In genomic region chr14:89417469-89418225, GRCh38 we compare ENCODE assay signal across 7 cellular contexts. TPM values are rescaled to one million over a fixed set of nuclear protein-coding genes. Genes with fewer than 3 reads are reported as not detected.
DNase-seq lines count a peak whose midpoint lies in the region; ATAC-seq, FAIRE-seq and TF ChIP-seq lines count a peak whose summit lies in the region.

No MANE protein-coding gene starts in this region.

- H3K27ac ChIP-seq in GM12878 (ENCODE audit: control insufficient read depth, insufficient read depth) (peak overlapping the region; percentile 93), iPS-18a (ENCODE audit: low read length) (peak overlapping the region; percentile 71), smooth muscle cell (ENCODE audit: low read depth) (peak overlapping the region; percentile 67)

- ATAC-seq in HG02610 (IDR thresholded peaks at IDR 0.05; ENCODE audit: unreplicated experiment) (peak; percentile 39), GM12878 (peak; percentile 79)

- DNase-seq in GM13977 (ENCODE audit: low spot score): peak; percentile 64
- DNase-seq in NCI-H1092 treated with DMSO at 0.1 percent for 48 hours (lab: John Stamatoyannopoulos, UW): peak; percentile 57
- DNase-seq in T-helper 9 cell: peak; percentile 33
- DNase-seq in GM12878 (ENCODE audit: low read depth, low spot score): peak; percentile 57
- DNase-seq in smooth muscle cell (lab: John Stamatoyannopoulos, UW; ENCODE audit: unreplicated experiment): peak; percentile 52

- POLR2A ChIA-PET in GM12878 (lab: Charles Lee): no interaction called here

- H4K20me1 ChIP-seq in GM12878 (ENCODE audit: control insufficient read depth, insufficient read depth) (no peaks in the 10 kb centered on the region), smooth muscle cell (ENCODE audit: low read depth) (no peaks in the 10 kb centered on the region)

- H3K79me2 ChIP-seq in GM12878 (ENCODE audit: control insufficient read depth, insufficient read depth, low read length) (peaks cover 43% of the 10 kb centered on the region), smooth muscle cell (ENCODE audit: low read depth) (peaks cover 15% of the 10 kb centered on the region)

- H3F3A ChIP-seq in smooth muscle cell (ENCODE audit: low read depth): no peaks in the 10 kb centered on the region

- in situ Hi-C loops in GM13977 (cut with MboI; ENCODE audit: low pct_unique_long_range_greater_than_20kb, low sequenced_read_pairs, unreplicated experiment) (loop anchor here (25.0 kb wide), 1 partner anchor 380 kb away; no protein-coding TSS in a partner anchor), GM12878 (cut with MboI) (no loop called here)

- RAD21 ChIA-PET in GM12878 (lab: Charles Lee; ENCODE audit: unreplicated experiment): interaction anchor here (1.0 to 1.6 kb wide), 2 partner anchors 66 to 241 kb away, joined by 3 to 6 read pairs; no protein-coding TSS in a partner anchor

- peak; percentile 86 for TF ChIP-seq RAD21 in GM12878 (IDR thresholded peaks at IDR 0.05; ENCODE audit: insufficient read depth, low read depth, low read length)

- FAIRE-seq in GM12878 (lab: Jason Lieb, UNC): peak; percentile 56

- peak overlapping the region; percentile 77 for H3K4me3 ChIP-seq in GM12878
- peak overlapping the region; percentile 79 for H3K4me3 ChIP-seq in iPS-18a (ENCODE audit: low read length)
- peak overlapping the region; percentile 85 for H3K4me3 ChIP-seq in smooth muscle cell

- 1% methylated on average over 50 of the region's 50 CpGs for whole genome bisulfite sequencing in GM12878 (ENCODE audit: insufficient coverage, insufficient replicate concordance, low lambda C conversion rate, missing lambda C conversion rate)
- WGBS in smooth muscle cell (ENCODE audit: low lambda C conversion rate): 2% methylated on average over 39 of the region's 50 CpGs

- intact Hi-C loops in GM12878 (cut with micrococcal nuclease; ENCODE audit: unreplicated experiment): loop anchor here (1.0 to 5.0 kb wide), 6 partner anchors 35 to 538 kb away; partner anchors contain the start of gene TDP1

- H3K4me1 ChIP-seq in GM12878 (ENCODE audit: control insufficient read depth, insufficient read depth, low read length): peaks cover 6% of the 10 kb centered on the region
- peaks cover 26% of the 10 kb centered on the region for H3K4me1 ChIP-seq in iPS-18a (ENCODE audit: control insufficient read depth, low read depth, low read length)
- peaks cover 6% of the 10 kb centered on the region for H3K4me1 ChIP-seq in smooth muscle cell (ENCODE audit: low read depth)

- H3K9me3 ChIP-seq in GM12878 (replicated peaks; ENCODE audit: control insufficient read depth, insufficient read depth, low read length) (no peaks in the 10 kb centered on the region; the same call in 2 of the 3 replicates), iPS-18a (ENCODE audit: control insufficient read depth, low read depth, low read length) (no peaks in the 10 kb centered on the region), smooth muscle cell (replicated peaks; ENCODE audit: low read depth) (no peaks in the 10 kb centered on the region)

- TF ChIP-seq CTCF in GM13977 (IDR thresholded peaks at IDR 0.05; ENCODE audit: extremely low read depth, insufficient read depth, missing control alignments) (peak; percentile 46), GM12878 (IDR thresholded peaks at IDR 0.05 in 2 of 3, conservative IDR thresholded peaks at IDR 0.05 in 1 of 3; ENCODE audit: control insufficient read depth in 2 of 3, extremely low read depth in 1 of 3, insufficient read depth in 1 of 3, low read depth in 3 of 3, low read length in 3 of 3) (peak; percentile 41 to 66 (median 59); a peak in 5 of 6 replicates), smooth muscle cell (IDR thresholded peaks at IDR 0.05; ENCODE audit: borderline replicate concordance, insufficient read depth, poor library complexity, severe bottlenecking) (peak; percentile 35)

- H2AFZ ChIP-seq in GM12878 (ENCODE audit: control insufficient read depth, low read depth, low read length) (peak overlapping the region; percentile 70), smooth muscle cell (ENCODE audit: low read depth) (peak overlapping the region; percentile 91)

- TF ChIP-seq EP300 in GM12878 (IDR thresholded peaks at IDR 0.05; ENCODE audit: borderline replicate concordance in 1 of 2, control insufficient read depth in 1 of 2, low read depth in 2 of 2, low read length in 2 of 2): no peak

- SMC1A ChIA-PET in GM12878 (lab: Charles Lee; ENCODE audit: uncharacterized antibody, unreplicated experiment): interaction anchor here (0.6 to 2.4 kb wide), 6 partner anchors 12 to 240 kb away, joined by 3 to 14 read pairs (median 4); no protein-coding TSS in a partner anchor

- TF ChIP-seq POLR2A in GM12878 (IDR thresholded peaks at IDR 0.05; ENCODE audit: low read depth, low read length): peak; percentile 70; the same call in 1 of the 2 replicates

- H3K9ac ChIP-seq in GM12878 (ENCODE audit: control insufficient read depth, insufficient read depth, low read length) (peak overlapping the region; percentile 85), iPS-18a (ENCODE audit: low read length) (peak overlapping the region; percentile 88), smooth muscle cell (ENCODE audit: low read depth) (peak overlapping the region; percentile 80)

- TSS peak; percentile 79 for BruUV-seq in GM12878 (replicated peaks; lab: Mats Ljungman, UMichigan)

- H3K4me2 ChIP-seq in GM12878 (ENCODE audit: control insufficient read depth, insufficient read depth) (peak overlapping the region; percentile 91), smooth muscle cell (peak overlapping the region; percentile 99)

- CTCF ChIA-PET in GM12878 (lab: Yijun Ruan, JAX): interaction anchor here (0.7 to 2.2 kb wide), 8 partner anchors 10 to 246 kb away, joined by 3 to 9 read pairs (median 4); no protein-coding TSS in a partner anchor

- H3K36me3 ChIP-seq in GM12878 (ENCODE audit: control insufficient read depth in 2 of 2, insufficient read depth in 2 of 2, low read length in 1 of 2): no peaks in the 10 kb centered on the region; a peak in 1 of 4 replicates
- H3K36me3 ChIP-seq in iPS-18a (ENCODE audit: control insufficient read depth, low read depth, low read length): peaks cover 6% of the 10 kb centered on the region
- H3K36me3 ChIP-seq in smooth muscle cell (ENCODE audit: low read depth): no peaks in the 10 kb centered on the region

- no peaks in the 10 kb centered on the region for H3K27me3 ChIP-seq in GM12878 (replicated peaks in 1 of 2; ENCODE audit: control insufficient read depth in 2 of 2, insufficient read depth in 2 of 2, low read length in 1 of 2)
- no peaks in the 10 kb centered on the region for H3K27me3 ChIP-seq in iPS-18a (ENCODE audit: control insufficient read depth, insufficient read depth, low read length)
- H3K27me3 ChIP-seq in smooth muscle cell (ENCODE audit: low read depth): no peaks in the 10 kb centered on the region

TF ChIP-seq in GM12878, 131 proteins besides CTCF, POLR2A, EP300 and RAD21 (continues in another document):
- TF ChIP-seq ZNF24 (IDR thresholded peaks at IDR 0.05): no peak
- peak; percentile 28; the same call in 1 of the 2 replicates for TF ChIP-seq SMARCA5 (IDR thresholded peaks at IDR 0.05)
- no peak for TF ChIP-seq ZZZ3 (IDR thresholded peaks at IDR 0.05; ENCODE audit: control insufficient read depth, insufficient read length, low read depth)
- TF ChIP-seq RELA (IDR thresholded peaks at IDR 0.05; ENCODE audit: borderline replicate concordance, partially characterized antibody): no peak
- no peak for TF ChIP-seq CHD1 (IDR thresholded peaks at IDR 0.05; ENCODE audit: low read depth, low read length)
- TF ChIP-seq RAD51 (IDR thresholded peaks at IDR 0.05): no peak
- TF ChIP-seq EGR1 (IDR thresholded peaks at IDR 0.05; ENCODE audit: borderline replicate concordance in 1 of 2, low read depth in 2 of 2, low read length in 2 of 2): 0 out of 3 replicates have a peak, but pooled peaks of 1 of the 2 experiments have one; percentile 42
- peak; percentile 75; the same call in 1 of the 2 replicates for TF ChIP-seq NBN (IDR thresholded peaks at IDR 0.05)
- TF ChIP-seq NFIC (IDR thresholded peaks at IDR 0.05; ENCODE audit: low read depth, low read length): no peak; the same call in 1 of the 2 replicates
- no peak for TF ChIP-seq NR2C2 (IDR thresholded peaks at IDR 0.05; ENCODE audit: borderline replicate concordance, control insufficient read depth, insufficient read length, low read depth)
- no peak; the same call in 1 of the 2 replicates for TF ChIP-seq BACH1 (IDR thresholded peaks at IDR 0.05; ENCODE audit: borderline replicate concordance)
- TF ChIP-seq MAX (IDR thresholded peaks at IDR 0.05; ENCODE audit: low read depth, low read length): peak; percentile 55; the same call in 1 of the 2 replicates
- TF ChIP-seq HDGF (IDR thresholded peaks at IDR 0.05): peak; percentile 68; the same call in 1 of the 2 replicates
- no peak for TF ChIP-seq ZBED1 (IDR thresholded peaks at IDR 0.05; ENCODE audit: borderline replicate concordance)
- no peak for TF ChIP-seq SIN3A (IDR thresholded peaks at IDR 0.05; ENCODE audit: low read depth, low read length)

RNA-seq across cellular contexts. Expression of gene FOXN3, which starts 0.6 kb away (rescaled TPM):
- 112 and 136 TPM in 2 replicates for total RNA-seq in GM12878 (2013; cell fraction: nucleolus; rRNA removed)
- 41.7 and 42.0 TPM in 2 replicates for total RNA-seq in GM12878 (2014; rRNA removed)
- 32.5 and 33.8 TPM in 2 replicates for total RNA-seq in GM12878 (2014; rRNA removed; fragmentation: Illumina TruSeq; extraction: Trizol)
- total RNA-seq in GM12878 (2021): 66.1 and 68.9 TPM in 2 replicates
- polyA plus RNA-seq in GM12878 (2011; ENCODE audit: low read depth): 19.9 TPM
- 21.5 and 25.6 TPM in 2 replicates for polyA plus RNA-seq in GM12878 (2011; rRNA removed)
- polyA plus RNA-seq in GM12878 (2011; cell fraction: cytosol; rRNA removed): 21.5 and 21.7 TPM in 2 replicates
- polyA plus RNA-seq in GM12878 (2011; cell fraction: nucleus; rRNA removed): 17.3 and 21.5 TPM in 2 replicates
- 28.8 and 31.2 TPM in 2 replicates for polyA plus RNA-seq in GM12878 (2012)
- polyA plus RNA-seq in GM12878 (2014; fragmentation: Illumina TruSeq; extraction: Trizol): 43.6 and 46.8 TPM in 2 replicates
- polyA plus RNA-seq in GM12878 (2014; fragmentation: Nextera tagmentation; extraction: Ambion mirVana): 1 to 10 TPM; 4.5 to 7.1 TPM
- polyA plus RNA-seq in GM12878 (2014; rRNA removed): 34.5 and 38.4 TPM in 2 replicates
- polyA plus RNA-seq in GM12878 (2016; fragmentation: Nextera tagmentation; extraction: Ambion mirVana): 10 to 100 TPM; 21.2 to 23.7 TPM
- polyA minus RNA-seq in GM12878 (2011; rRNA and poly(A)+ RNA removed): 42.8 and 49.2 TPM in 2 replicates
- polyA minus RNA-seq in GM12878 (2011; cell fraction: cytosol; rRNA and poly(A)+ RNA removed): 15.0 and 20.3 TPM in 2 replicates
- 27.3 and 39.6 TPM in 2 replicates for polyA minus RNA-seq in GM12878 (2011; cell fraction: nucleus; rRNA and poly(A)+ RNA removed)
- 21.0 and 31.5 TPM in 2 replicates for total RNA-seq in smooth muscle cell
- 24.5 and 24.7 TPM in 2 replicates for polyA plus RNA-seq in smooth muscle cell

Comparison
In these comparisons a context has a peak if more than half of its experiments do, and no peak if none do; other contexts are left out.
1. Peak in every context shown above with its lines: DNase-seq, ATAC-seq, H3K4me3 ChIP-seq and H3K27ac ChIP-seq.